ENCODE assay signal across 18 cellular contexts in genomic region chr3:150783334-150783733, GRCh38. TPM values are rescaled to one million over a fixed set of nuclear protein-coding genes. Genes with fewer than 3 reads are reported as not detected.
A peak's percentile ranks its signal among the peaks of the same experiment; 100 is the strongest.
DNase-seq lines count a peak whose midpoint lies in the region; ATAC-seq and TF ChIP-seq lines count a peak whose summit lies in the region.
"Had no signal": no experiment of that assay in that cellular context is flagged by ENCODE, and none has a peak within 500 bp of the region (broad histone marks: within the 10 kb centered on the region; RNA-seq: fewer than 3 reads in every experiment).

No MANE protein-coding gene starts in this region.

- H3K9ac ChIP-seq in neural progenitor cell, result no peak overlapping the region

- TF ChIP-seq CTCF in AG10803 (conservative IDR thresholded peaks at IDR 0.05; ENCODE audit: low read length), result no peak
- TF ChIP-seq CTCF in fibroblast of pulmonary artery (IDR thresholded peaks at IDR 0.05; ENCODE audit: low read length, missing control alignments), result no peak
- TF ChIP-seq CTCF in neural progenitor cell (IDR thresholded peaks at IDR 0.05), result no peak

- intact Hi-C loops in activated CD4-positive, alpha-beta T cell treated with anti-CD3 and anti-CD28 coated beads for 36 hours (cut with DNase I, micrococcal nuclease), result loop anchor here (5.0 kb wide), 2 partner anchors 424 to 524 kb away; no protein-coding TSS in a partner anchor

- no peaks in the 10 kb centered on the region for H3K36me3 Mint-ChIP-seq in activated CD4-positive, alpha-beta T cell treated with anti-CD3 and anti-CD28 coated beads for 36 hours (ENCODE audit: low read depth)
- no peaks in the 10 kb centered on the region for H3K36me3 Mint-ChIP-seq in activated naive CD8-positive, alpha-beta T cell treated with anti-CD3 and anti-CD28 coated beads for 36 hours
- H3K36me3 Mint-ChIP-seq in neural progenitor cell, result no peaks in the 10 kb centered on the region
- H3K36me3 Mint-ChIP-seq: CD4-positive, alpha-beta memory T cell had no signal

- no peaks in the 10 kb centered on the region for H3K9me3 Mint-ChIP-seq in activated CD4-positive, alpha-beta T cell treated with anti-CD3 and anti-CD28 coated beads for 36 hours (ENCODE audit: low read depth)
- H3K9me3 Mint-ChIP-seq in activated naive CD8-positive, alpha-beta T cell treated with anti-CD3 and anti-CD28 coated beads for 36 hours, result no peaks in the 10 kb centered on the region
- H3K9me3 Mint-ChIP-seq in neural progenitor cell, result no peaks in the 10 kb centered on the region
- H3K9me3 Mint-ChIP-seq: CD4-positive, alpha-beta memory T cell had no signal

- no peak for ATAC-seq in activated CD4-positive, alpha-beta T cell treated with anti-CD3 and anti-CD28 coated beads for 36 hours
- ATAC-seq in HG02623 (IDR thresholded peaks at IDR 0.05; ENCODE audit: unreplicated experiment) (no peak), GM21423 (IDR thresholded peaks at IDR 0.05; ENCODE audit: unreplicated experiment) (no peak)

- no peak overlapping the region for H3K4me2 ChIP-seq in neural progenitor cell
- H3K4me2 ChIP-seq: PC-9 had no signal

- H3K4me3 ChIP-seq in AG10803 (ENCODE audit: low read length) (no peak overlapping the region), fibroblast of pulmonary artery (replicated peaks; ENCODE audit: low read depth, low read length) (no peak overlapping the region), neural progenitor cell (no peak overlapping the region)
- H3K4me3 ChIP-seq: GM12878, PC-9 had no signal

- no peak overlapping the region for H3K4me3 Mint-ChIP-seq in activated CD4-positive, alpha-beta T cell treated with anti-CD3 and anti-CD28 coated beads for 36 hours
- H3K4me3 Mint-ChIP-seq in activated naive CD8-positive, alpha-beta T cell treated with anti-CD3 and anti-CD28 coated beads for 36 hours, result no peak overlapping the region
- no peak overlapping the region for H3K4me3 Mint-ChIP-seq in neural progenitor cell
- H3K4me3 Mint-ChIP-seq: CD4-positive, alpha-beta memory T cell had no signal

- H3K27me3 Mint-ChIP-seq in activated CD4-positive, alpha-beta T cell treated with anti-CD3 and anti-CD28 coated beads for 36 hours, result no peaks in the 10 kb centered on the region
- peaks cover 12% of the 10 kb centered on the region for H3K27me3 Mint-ChIP-seq in activated naive CD8-positive, alpha-beta T cell treated with anti-CD3 and anti-CD28 coated beads for 36 hours
- H3K27me3 Mint-ChIP-seq in neural progenitor cell (ENCODE audit: insufficient read depth, low read depth), result peaks cover 7% of the 10 kb centered on the region

- H3K36me3 ChIP-seq in neural progenitor cell, result no peaks in the 10 kb centered on the region

- H3F3A ChIP-seq in neural progenitor cell (ENCODE audit: low read depth), result no peaks in the 10 kb centered on the region

- POLR2A ChIA-PET in activated CD4-positive, alpha-beta T cell treated with anti-CD3 and anti-CD28 coated beads for 36 hours (lab: Charles Lee), result interaction anchor here (0.6 kb wide), 1 partner anchor 24 kb away, joined by 3 read pairs; no protein-coding TSS in a partner anchor

- H3K27me3 ChIP-seq in neural progenitor cell, result no peaks in the 10 kb centered on the region

- peak overlapping the region; percentile 62 for H3K27ac Mint-ChIP-seq in activated CD4-positive, alpha-beta T cell treated with anti-CD3 and anti-CD28 coated beads for 36 hours
- peak overlapping the region; percentile 32 for H3K27ac Mint-ChIP-seq in activated naive CD8-positive, alpha-beta T cell treated with anti-CD3 and anti-CD28 coated beads for 36 hours
- H3K27ac Mint-ChIP-seq in neural progenitor cell, result no peak overlapping the region
- H3K27ac Mint-ChIP-seq: CD4-positive, alpha-beta memory T cell had no signal

- no peaks in the 10 kb centered on the region for H4K20me1 ChIP-seq in neural progenitor cell (ENCODE audit: low read depth)

- H3K4me1 ChIP-seq in neural progenitor cell, result no peaks in the 10 kb centered on the region

- no peaks in the 10 kb centered on the region for H3K9me3 ChIP-seq in neural progenitor cell (ENCODE audit: low read depth)

- CTCF ChIA-PET in activated CD4-positive, alpha-beta T cell treated with anti-CD3 and anti-CD28 coated beads for 36 hours (lab: Charles Lee), result interaction anchor here (0.9 to 1.4 kb wide), 2 partner anchors 9 to 61 kb away, joined by 3 read pairs; no protein-coding TSS in a partner anchor

- no peak overlapping the region for H2AFZ ChIP-seq in neural progenitor cell (replicated peaks)
- H2AFZ ChIP-seq: PC-9 had no signal

- H3K79me2 ChIP-seq in neural progenitor cell (ENCODE audit: low read depth), result no peaks in the 10 kb centered on the region

- H3K4me1 Mint-ChIP-seq in activated CD4-positive, alpha-beta T cell treated with anti-CD3 and anti-CD28 coated beads for 36 hours, result peaks cover 50% of the 10 kb centered on the region
- peaks cover 31% of the 10 kb centered on the region for H3K4me1 Mint-ChIP-seq in activated naive CD8-positive, alpha-beta T cell treated with anti-CD3 and anti-CD28 coated beads for 36 hours
- peaks cover 5% of the 10 kb centered on the region for H3K4me1 Mint-ChIP-seq in neural progenitor cell

- no peak overlapping the region for H3K27ac ChIP-seq in neural progenitor cell
- H3K27ac ChIP-seq: 22Rv1, PC-9 had no signal

- DNase-seq in activated CD4-positive, alpha-beta T cell treated with anti-CD3 and anti-CD28 coated beads for 36 hours, result no peak
- no peak for DNase-seq in activated CD4-positive, alpha-beta T cell treated with anti-CD3 and anti-CD28 coated beads, Interleukin-2, amount 50 U/mL, for 48 hours
- DNase-seq in AG10803 (ENCODE audit: low read depth) (peak; percentile 56), fibroblast of pulmonary artery (ENCODE audit: low read depth) (peak; percentile 41), neural progenitor cell (ENCODE audit: low spot score) (no peak)
- no peak for DNase-seq in activated naive CD8-positive, alpha-beta T cell treated with anti-CD3 and anti-CD28 coated beads for 36 hours
- DNase-seq: CD4-positive, alpha-beta memory T cell; DMS79 treated with DMSO at 0.1 percent for 48 hours; NCI-H1048; NCI-H1436 treated with DMSO at 0.1 percent for 48 hours; NCI-H2081; NCI-H510A treated with DMSO at 0.1 percent for 48 hours; NCI-H82; PC-9 had no signal

RNA-seq across cellular contexts. Expression of gene SIAH2, which starts 20.4 kb away (rescaled TPM):
- total RNA-seq in activated CD4-positive, alpha-beta T cell treated with anti-CD3 and anti-CD28 coated beads for 36 hours, result 100 to 1,000 TPM in 1 of 2 experiments, 10 to 100 TPM in 1; 85.7 to 154 TPM
- 10 to 100 TPM; 89.1 to 94.4 TPM for total RNA-seq in activated naive CD8-positive, alpha-beta T cell treated with anti-CD3 and anti-CD28 coated beads for 36 hours
- total RNA-seq in neural progenitor cell (ENCODE audit: low replicate concordance), result 14.6 TPM in 2 replicates

Comparison
In these comparisons a context has a peak if more than half of its experiments do, and no peak if none do; other contexts are left out.
1. DNase-seq: peak in AG10803 (single experiment) and fibroblast of pulmonary artery (single experiment); none in activated CD4-positive, alpha-beta T cell treated with anti-CD3 and anti-CD28 coated beads for 36 hours (single experiment), activated CD4-positive, alpha-beta T cell treated with anti-CD3 and anti-CD28 coated beads, Interleukin-2, amount 50 U/mL, for 48 hours (0 of 2), activated naive CD8-positive, alpha-beta T cell treated with anti-CD3 and anti-CD28 coated beads for 36 hours (single experiment) and neural progenitor cell (single experiment).